8 cellular contexts compared by ENCODE assay signal in genomic region chr11:33829430-33830141, GRCh38. TPM values are rescaled to one million over a fixed set of nuclear protein-coding genes. Genes with fewer than 3 reads are reported as not detected.
DNase-seq lines count a peak whose midpoint lies in the region; ATAC-seq lines count a peak whose summit lies in the region.

No MANE protein-coding gene starts in this region.

- in situ Hi-C loops in ACHN (cut with HindIII; ENCODE audit: low pct_ligation_motif_present, low pct_unique_long_range_greater_than_20kb, low sequenced_read_pairs): no loop called here

- peak; percentile 62 for DNase-seq in ACHN
- peak; percentile 72 for DNase-seq in HT1080 (ENCODE audit: low read depth)
- DNase-seq in RKO (ENCODE audit: low spot score): peak; percentile 62
- peak; percentile 59 for DNase-seq in activated naive CD4-positive, alpha-beta T cell treated with anti-CD3 and anti-CD28 coated beads, Interleukin-2, amount 50 U/mL, for 16 hours
- DNase-seq in glomerular visceral epithelial cell (ENCODE audit: extremely low spot score): peak; percentile 66
- DNase-seq in occipital lobe (lab: John Stamatoyannopoulos, UW): peak; percentile 35
- peak; percentile 59 for DNase-seq in ureter (ENCODE audit: low spot score)

- peak; percentile 64 for ATAC-seq in GM18502 (IDR thresholded peaks at IDR 0.05; ENCODE audit: poor library complexity, unreplicated experiment)

RNA-seq across cellular contexts. Expression of gene FBXO3, which starts 55.3 kb away (rescaled TPM):
- 18.6 and 22.0 TPM in 2 replicates for total RNA-seq in HT1080 (2014; rRNA removed; shearing (Covaris generic))
- polyA plus RNA-seq in HT1080 (2015; cell fraction: cytosol; rRNA removed): 35.5 and 36.5 TPM in 2 replicates
- polyA plus RNA-seq in HT1080 (2015; cell fraction: nucleus; rRNA removed): 61.1 and 68.3 TPM in 2 replicates
- total RNA-seq in occipital lobe: 93.9 TPM
- 36.5 TPM for total RNA-seq in ureter

Comparison
In these comparisons a context has a peak if more than half of its experiments do, and no peak if none do; other contexts are left out.
1. Peak in every context shown above with its lines: DNase-seq and ATAC-seq.